In the genomic region with DNA sequence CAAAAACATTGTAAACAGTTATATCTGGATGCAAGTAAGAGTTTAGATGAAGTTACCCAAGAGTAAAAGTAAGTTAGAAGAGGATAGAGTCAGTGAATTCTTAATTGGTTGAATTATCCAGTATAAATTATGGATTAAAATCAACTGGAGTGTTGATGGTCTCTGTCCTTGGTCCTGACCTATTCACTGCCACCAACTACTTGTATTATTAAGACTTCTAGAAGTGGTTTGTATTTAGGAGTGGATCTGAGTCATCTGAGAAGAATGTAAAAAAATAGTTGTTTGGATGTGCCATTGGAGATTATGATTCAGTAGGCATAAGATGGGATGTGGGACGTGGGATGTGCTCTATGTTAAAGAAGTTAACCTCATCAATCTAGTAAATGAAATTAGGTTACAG, we compare ENCODE assay signal across 11 cellular contexts.
DNase-seq lines count a peak whose midpoint lies in the region; ATAC-seq and TF ChIP-seq lines count a peak whose summit lies in the region.
"Had no signal": no experiment of that assay in that cellular context is flagged by ENCODE, and none has a peak within 500 bp of the region (broad histone marks: within the 10 kb centered on the region; RNA-seq: fewer than 3 reads in every experiment).

No MANE protein-coding gene starts in this region.

- 4% methylated on average over 1 of the region's 1 CpG for WGBS in SK-N-SH (ENCODE audit: low lambda C conversion rate)

- no peak overlapping the region for H3K9ac ChIP-seq in SK-N-SH

- peak overlapping the region in 1 of 2 experiments; percentile 30; a peak in 1 of 4 replicates for H3K4me3 ChIP-seq in SK-N-SH (ENCODE audit: low read depth in 2 of 2, low read length in 1 of 2)
- H3K4me3 ChIP-seq in fibroblast of mammary gland (ENCODE audit: control insufficient read depth, low read depth, low read length) = no peak overlapping the region
- no peak overlapping the region for H3K4me3 ChIP-seq in retinal pigment epithelial cell (ENCODE audit: low read length)

- no peak overlapping the region for H3K27ac Mint-ChIP-seq in activated naive CD4-positive, alpha-beta T cell treated with anti-CD3 and anti-CD28 coated beads, Interleukin-2, amount 50 U/mL, for 72 hours

- ATAC-seq in GM19467 (IDR thresholded peaks at IDR 0.05; ENCODE audit: unreplicated experiment) = no peak
- no peak for ATAC-seq in activated naive CD4-positive, alpha-beta T cell treated with anti-CD3 and anti-CD28 coated beads, Interleukin-2, amount 50 U/mL, for 72 hours

- no peak overlapping the region for H2AFZ ChIP-seq in SK-N-SH (ENCODE audit: low read depth)

- in situ Hi-C loops in G401 (cut with HindIII; ENCODE audit: low sequenced_read_pairs) = no loop called here

- H3K79me2 ChIP-seq in SK-N-SH (ENCODE audit: insufficient read depth) = no peaks in the 10 kb centered on the region

- no peaks in the 10 kb centered on the region for H3F3A ChIP-seq in SK-N-SH (replicated peaks; ENCODE audit: insufficient read depth)

- no peaks in the 10 kb centered on the region for H3K27me3 ChIP-seq in SK-N-SH (ENCODE audit: insufficient read depth)

- no peaks in the 10 kb centered on the region for H3K36me3 Mint-ChIP-seq in activated naive CD4-positive, alpha-beta T cell treated with anti-CD3 and anti-CD28 coated beads, Interleukin-2, amount 50 U/mL, for 72 hours

- H3K9me3 Mint-ChIP-seq in activated naive CD4-positive, alpha-beta T cell treated with anti-CD3 and anti-CD28 coated beads, Interleukin-2, amount 50 U/mL, for 72 hours = peaks cover 5 to 10% of the 10 kb centered on the region in 2 donors

- CTCF ChIA-PET in SK-N-SH (lab: Yijun Ruan, JAX) = interaction anchor here (0.8 to 23.0 kb wide), 10 partner anchors 8 to 579 kb away, joined by 3 to 444 read pairs (median 5); a partner anchor contains a TSS

- H3K9me3 ChIP-seq in SK-N-SH = no peaks in the 10 kb centered on the region

- no peaks in the 10 kb centered on the region for H3K9me2 ChIP-seq in SK-N-SH

- POLR2A ChIA-PET in SK-N-SH (lab: Yijun Ruan, JAX) = no interaction called here

- TF ChIP-seq RAD21 in SK-N-SH (IDR thresholded peaks at IDR 0.05; ENCODE audit: low read length) = no peak

- H3K27ac ChIP-seq in SK-N-SH (ENCODE audit: low read depth in 2 of 2, low read length in 1 of 2) = no peak overlapping the region
- H3K27ac ChIP-seq: HL-60 had no signal

- peak; percentile 43 for DNase-seq in HS-5 (ENCODE audit: low read depth)
- DNase-seq in SK-N-SH = no peak
- peak; percentile 69 for DNase-seq in fibroblast of mammary gland (ENCODE audit: low read depth)
- DNase-seq in retinal pigment epithelial cell (ENCODE audit: low read depth) = peak; percentile 81
- DNase-seq in G401 (ENCODE audit: low spot score) = no peak
- DNase-seq in activated naive CD4-positive, alpha-beta T cell treated with anti-CD3 and anti-CD28 coated beads, Interleukin-2, amount 50 U/mL, for 72 hours (ENCODE audit: low spot score in 2 of 2) = no peak
- DNase-seq: activated CD4-positive, alpha-beta T cell treated with anti-CD3 and anti-CD28 coated beads for 4 hours; substantia nigra; SW 1271 had no signal

- TF ChIP-seq CTCF in SK-N-SH (IDR thresholded peaks at IDR 0.05) = no peak
- no peak for TF ChIP-seq CTCF in fibroblast of mammary gland (conservative IDR thresholded peaks at IDR 0.05; ENCODE audit: control insufficient read depth, insufficient read depth, low read depth, low read length)
- TF ChIP-seq CTCF in retinal pigment epithelial cell (conservative IDR thresholded peaks at IDR 0.05; ENCODE audit: low read depth, low read length) = no peak

- no peaks in the 10 kb centered on the region for H4K20me1 ChIP-seq in SK-N-SH (ENCODE audit: insufficient read depth)

- no peaks in the 10 kb centered on the region for H3K4me1 ChIP-seq in SK-N-SH (ENCODE audit: control insufficient read depth in 1 of 2, insufficient read depth in 2 of 2, low read depth in 1 of 2, low read length in 1 of 2)

- TF ChIP-seq EP300 in SK-N-SH (IDR thresholded peaks at IDR 0.05; ENCODE audit: borderline replicate concordance in 1 of 2, low read depth in 1 of 2, low read length in 1 of 2) = no peak

- no peak overlapping the region for H3K4me2 ChIP-seq in SK-N-SH

- H3K36me3 ChIP-seq in SK-N-SH (replicated peaks in 1 of 2; ENCODE audit: control insufficient read depth in 1 of 2, insufficient read depth in 2 of 2, low read length in 1 of 2) = no peaks in the 10 kb centered on the region

TF ChIP-seq in SK-N-SH, 30 proteins besides CTCF, POLR2A, EP300 and RAD21:
- TF ChIP-seq, protein P1, sequence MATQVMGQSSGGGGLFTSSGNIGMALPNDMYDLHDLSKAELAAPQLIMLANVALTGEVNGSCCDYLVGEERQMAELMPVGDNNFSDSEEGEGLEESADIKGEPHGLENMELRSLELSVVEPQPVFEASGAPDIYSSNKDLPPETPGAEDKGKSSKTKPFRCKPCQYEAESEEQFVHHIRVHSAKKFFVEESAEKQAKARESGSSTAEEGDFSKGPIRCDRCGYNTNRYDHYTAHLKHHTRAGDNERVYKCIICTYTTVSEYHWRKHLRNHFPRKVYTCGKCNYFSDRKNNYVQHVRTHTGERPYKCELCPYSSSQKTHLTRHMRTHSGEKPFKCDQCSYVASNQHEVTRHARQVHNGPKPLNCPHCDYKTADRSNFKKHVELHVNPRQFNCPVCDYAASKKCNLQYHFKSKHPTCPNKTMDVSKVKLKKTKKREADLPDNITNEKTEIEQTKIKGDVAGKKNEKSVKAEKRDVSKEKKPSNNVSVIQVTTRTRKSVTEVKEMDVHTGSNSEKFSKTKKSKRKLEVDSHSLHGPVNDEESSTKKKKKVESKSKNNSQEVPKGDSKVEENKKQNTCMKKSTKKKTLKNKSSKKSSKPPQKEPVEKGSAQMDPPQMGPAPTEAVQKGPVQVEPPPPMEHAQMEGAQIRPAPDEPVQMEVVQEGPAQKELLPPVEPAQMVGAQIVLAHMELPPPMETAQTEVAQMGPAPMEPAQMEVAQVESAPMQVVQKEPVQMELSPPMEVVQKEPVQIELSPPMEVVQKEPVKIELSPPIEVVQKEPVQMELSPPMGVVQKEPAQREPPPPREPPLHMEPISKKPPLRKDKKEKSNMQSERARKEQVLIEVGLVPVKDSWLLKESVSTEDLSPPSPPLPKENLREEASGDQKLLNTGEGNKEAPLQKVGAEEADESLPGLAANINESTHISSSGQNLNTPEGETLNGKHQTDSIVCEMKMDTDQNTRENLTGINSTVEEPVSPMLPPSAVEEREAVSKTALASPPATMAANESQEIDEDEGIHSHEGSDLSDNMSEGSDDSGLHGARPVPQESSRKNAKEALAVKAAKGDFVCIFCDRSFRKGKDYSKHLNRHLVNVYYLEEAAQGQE (IDR thresholded peaks at IDR 0.05; ENCODE audit: low read depth, low read length) = peak; percentile 91
- TF ChIP-seq JUND (IDR thresholded peaks at IDR 0.05) (peak; percentile 14; the same call in 1 of the 2 replicates), TAF1 (IDR thresholded peaks at IDR 0.05; ENCODE audit: borderline replicate concordance, low read depth, low read length) (no peak), SIN3A (IDR thresholded peaks at IDR 0.05; ENCODE audit: borderline replicate concordance, low read depth, low read length) (no peak), YY1 (IDR thresholded peaks at IDR 0.05; ENCODE audit: low read depth) (no peak)
- TF ChIP-seq, protein P2, sequence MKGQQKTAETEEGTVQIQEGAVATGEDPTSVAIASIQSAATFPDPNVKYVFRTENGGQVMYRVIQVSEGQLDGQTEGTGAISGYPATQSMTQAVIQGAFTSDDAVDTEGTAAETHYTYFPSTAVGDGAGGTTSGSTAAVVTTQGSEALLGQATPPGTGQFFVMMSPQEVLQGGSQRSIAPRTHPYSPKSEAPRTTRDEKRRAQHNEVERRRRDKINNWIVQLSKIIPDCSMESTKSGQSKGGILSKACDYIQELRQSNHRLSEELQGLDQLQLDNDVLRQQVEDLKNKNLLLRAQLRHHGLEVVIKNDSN (IDR thresholded peaks at IDR 0.05; ENCODE audit: borderline replicate concordance, low read depth) = no peak
TF ChIP-seq in SK-N-SH: peak in this region for 2.

Comparison
In these comparisons a context has a peak if more than half of its experiments do, and no peak if none do; other contexts are left out.
1. DNase-seq: peak in HS-5 (single experiment), fibroblast of mammary gland (single experiment) and retinal pigment epithelial cell (single experiment); none in SK-N-SH (single experiment), G401 (single experiment) and activated naive CD4-positive, alpha-beta T cell treated with anti-CD3 and anti-CD28 coated beads, Interleukin-2, amount 50 U/mL, for 72 hours (0 of 2).